Comparison of ENCODE assay signal across 12 cellular contexts in genomic region chr7:129569811-129570215, GRCh38. TPM values are rescaled to one million over a fixed set of nuclear protein-coding genes. Genes with fewer than 3 reads are reported as not detected.
A peak's percentile ranks its signal among the peaks of the same experiment; 100 is the strongest.
DNase-seq lines count a peak whose midpoint lies in the region; ATAC-seq, FAIRE-seq and TF ChIP-seq lines count a peak whose summit lies in the region.
"Had no signal": no experiment of that assay in that cellular context is flagged by ENCODE, and none has a peak within 500 bp of the region (broad histone marks: within the 10 kb centered on the region; RNA-seq: fewer than 3 reads in every experiment).

No MANE protein-coding gene starts in this region.

- H3K27ac ChIP-seq in astrocyte (ENCODE audit: low read depth, low read length) (peak overlapping the region; percentile 70), upper lobe of right lung (no peak overlapping the region)
- H3K27ac ChIP-seq: suprapubic skin had no signal

- peak overlapping the region; percentile 71 for H3K4me2 ChIP-seq in astrocyte (ENCODE audit: low read length)

- H3K9me3 ChIP-seq in astrocyte (ENCODE audit: insufficient read depth, low read depth, low read length) (no peaks in the 10 kb centered on the region), upper lobe of right lung (no peaks in the 10 kb centered on the region)
- H3K9me3 ChIP-seq: suprapubic skin had no signal

- H3K36me3 ChIP-seq in astrocyte (ENCODE audit: insufficient read depth, low read length) = no peaks in the 10 kb centered on the region
- no peaks in the 10 kb centered on the region for H3K36me3 ChIP-seq in upper lobe of right lung
- H3K36me3 ChIP-seq: suprapubic skin had no signal

- ATAC-seq in left colon (peak; percentile 98), upper lobe of right lung (no peak)
- ATAC-seq: activated T-helper 17 cell treated with anti-CD3 and anti-CD28 coated beads, Interleukin-2, amount 50 U/mL, for 72 hours had no signal

- intact Hi-C loops in left colon (cut with DNase I, micrococcal nuclease) (no loop called here), upper lobe of right lung (cut with DNase I) (no loop called here)

- DNase-seq in AG09309 (ENCODE audit: low read depth) (peak; percentile 70), HuH-7.5 (ENCODE audit: low spot score) (peak; percentile 69), astrocyte (ENCODE audit: low read depth) (peak; percentile 91), left colon (peak in 1 of 2 donors; percentile 36), ureter (ENCODE audit: low spot score) (no peak), NCI-H82 treated with DMSO at 0.1 percent for 48 hours (lab: John Stamatoyannopoulos, UW; ENCODE audit: unreplicated experiment) (no peak), upper lobe of right lung (no peak)
- no peak for DNase-seq in activated CD4-positive, CD25-positive, alpha-beta regulatory T cell treated with anti-CD3 and anti-CD28 coated beads, Interleukin-2, amount 50 U/mL, for 72 hours
- DNase-seq: CD4-positive, alpha-beta memory T cell; NCI-H446 had no signal

- H3K4me3 ChIP-seq in AG09309 (ENCODE audit: control insufficient read depth, low read depth, low read length) (no peak overlapping the region), astrocyte (ENCODE audit: insufficient read depth, low read depth, low read length) (no peak overlapping the region), upper lobe of right lung (no peak overlapping the region)
- H3K4me3 ChIP-seq: suprapubic skin had no signal

- peaks cover 6% of the 10 kb centered on the region for H3K27me3 Mint-ChIP-seq in astrocyte (ENCODE audit: low read depth, unreplicated experiment)

- no peaks in the 10 kb centered on the region for H3K36me3 Mint-ChIP-seq in astrocyte (ENCODE audit: low read depth, unreplicated experiment)

- H3K27ac Mint-ChIP-seq in astrocyte (ENCODE audit: unreplicated experiment) = peak overlapping the region; percentile 82
- H3K27ac Mint-ChIP-seq: activated T-helper 17 cell treated with anti-CD3 and anti-CD28 coated beads, Interleukin-2, amount 50 U/mL, for 72 hours; CD4-positive, alpha-beta memory T cell had no signal

- H3K79me2 ChIP-seq in astrocyte (ENCODE audit: insufficient read depth, low read length) = no peaks in the 10 kb centered on the region

- H3K4me1 ChIP-seq in astrocyte (ENCODE audit: insufficient read depth, low read length) (peaks cover 11% of the 10 kb centered on the region), upper lobe of right lung (no peaks in the 10 kb centered on the region)
- H3K4me1 ChIP-seq: suprapubic skin had no signal

- no peaks in the 10 kb centered on the region for H4K20me1 ChIP-seq in astrocyte (ENCODE audit: insufficient read depth, low read length)

- peaks cover 3% of the 10 kb centered on the region for H3K9me3 Mint-ChIP-seq in astrocyte (ENCODE audit: unreplicated experiment)

- H3K4me3 Mint-ChIP-seq in astrocyte (ENCODE audit: unreplicated experiment) = no peak overlapping the region
- H3K4me3 Mint-ChIP-seq: activated T-helper 17 cell treated with anti-CD3 and anti-CD28 coated beads, Interleukin-2, amount 50 U/mL, for 72 hours; CD4-positive, alpha-beta memory T cell had no signal

- FAIRE-seq in astrocyte (lab: Jason Lieb, UNC) = no peak

- TF ChIP-seq CTCF in AG09309 (IDR thresholded peaks at IDR 0.05; ENCODE audit: control insufficient read depth, insufficient read depth, low read depth, low read length, missing control alignments) (no peak), astrocyte (IDR thresholded peaks at IDR 0.05; ENCODE audit: insufficient read depth, low read depth, low read length) (no peak), upper lobe of right lung (IDR thresholded peaks at IDR 0.05) (no peak)

- peak overlapping the region; percentile 40 for H3K9ac ChIP-seq in astrocyte (ENCODE audit: low read length)

- H3K27me3 ChIP-seq in astrocyte (ENCODE audit: insufficient read depth, low read length) = peaks cover 3% of the 10 kb centered on the region
- H3K27me3 ChIP-seq in upper lobe of right lung = peaks cover 12% of the 10 kb centered on the region
- H3K27me3 ChIP-seq: suprapubic skin had no signal

- H2AFZ ChIP-seq in astrocyte (ENCODE audit: low read depth, low read length) = no peak overlapping the region

- peaks cover 13% of the 10 kb centered on the region for H3K4me1 Mint-ChIP-seq in astrocyte (ENCODE audit: low read depth, unreplicated experiment)
- H3K4me1 Mint-ChIP-seq: activated T-helper 17 cell treated with anti-CD3 and anti-CD28 coated beads, Interleukin-2, amount 50 U/mL, for 72 hours had no signal

RNA-seq across cellular contexts. Expression of gene NRF1, which starts 41.7 kb away (rescaled TPM):
- total RNA-seq in astrocyte = 11.7 and 12.7 TPM in 2 replicates
- total RNA-seq in left colon = 10 to 100 TPM; 13.0 to 13.6 TPM
- total RNA-seq in ureter = 32.4 TPM
- 19.3 TPM for total RNA-seq in upper lobe of right lung

Comparison
In these comparisons a context has a peak if more than half of its experiments do, and no peak if none do; other contexts are left out.
1. DNase-seq: peak in AG09309 (single experiment), HuH-7.5 (single experiment) and astrocyte (single experiment); none in activated CD4-positive, CD25-positive, alpha-beta regulatory T cell treated with anti-CD3 and anti-CD28 coated beads, Interleukin-2, amount 50 U/mL, for 72 hours (single experiment), ureter (single experiment), NCI-H82 treated with DMSO at 0.1 percent for 48 hours (single experiment) and upper lobe of right lung (single experiment).